ENCODE assay signal across 14 cellular contexts in genomic region chr7:47771301-47771989, GRCh38.
DNase-seq lines count a peak whose midpoint lies in the region; ATAC-seq and TF ChIP-seq lines count a peak whose summit lies in the region.
"Had no signal": no experiment of that assay in that cellular context is flagged by ENCODE, and none has a peak within 500 bp of the region (broad histone marks: within the 10 kb centered on the region; RNA-seq: fewer than 3 reads in every experiment).

No MANE protein-coding gene starts in this region.

- no peak overlapping the region for H3K4me3 ChIP-seq in tibial artery
- H3K4me3 ChIP-seq: suprapubic skin had no signal

- intact Hi-C loops in head of caudate nucleus (cut with DNase I) (no loop called here), tibial artery (cut with DNase I; ENCODE audit: low total_unique reads) (loop anchor here (10.0 kb wide), 1 partner anchor 187 kb away; the partner anchor contains the start of gene TNS3)

- peaks cover 0 to 48% (median 14%) of the 10 kb centered on the region in 4 donors for H3K4me1 ChIP-seq in tibial artery
- H3K4me1 ChIP-seq: suprapubic skin had no signal

- H3K27me3 ChIP-seq in tibial artery = no peaks in the 10 kb centered on the region
- H3K27me3 ChIP-seq: suprapubic skin had no signal

- ATAC-seq in GM21360 (IDR thresholded peaks at IDR 0.05; ENCODE audit: unreplicated experiment) = no peak
- ATAC-seq in HG03280 (IDR thresholded peaks at IDR 0.05; ENCODE audit: unreplicated experiment) = no peak

- no peaks in the 10 kb centered on the region for H3K9me3 ChIP-seq in tibial artery
- H3K9me3 ChIP-seq: suprapubic skin had no signal

- peak overlapping the region; percentile 64 to 72 for H3K27ac ChIP-seq in tibial artery
- H3K27ac ChIP-seq: 22Rv1, HL-60, suprapubic skin had no signal

- DNase-seq in DMS 273 (lab: John Stamatoyannopoulos, UW; ENCODE audit: unreplicated experiment) (peak; percentile 52), DMS 273 treated with DMSO at 0.1 percent for 48 hours (lab: John Stamatoyannopoulos, UW) (no peak), SK-MEL-5 (ENCODE audit: low read depth, low spot score) (peak; percentile 77), head of caudate nucleus (peak in 24 of 42 donors; percentile 9 to 52 (median 26)), tibial artery (peak; percentile 83 to 92)
- no peak for DNase-seq in activated CD8-positive, alpha-beta memory T cell treated with anti-CD3 and anti-CD28 coated beads, Interleukin-2, amount 50 U/mL, for 4 hours
- DNase-seq: DMS79, NCI-H2227 treated with DMSO at 0.1 percent for 48 hours, retina had no signal

- in situ Hi-C loops in SK-MEL-5 (cut with HindIII; ENCODE audit: low pct_unique_long_range_greater_than_20kb, low sequenced_read_pairs) = no loop called here

- no peaks in the 10 kb centered on the region for H3K36me3 ChIP-seq in tibial artery
- H3K36me3 ChIP-seq: suprapubic skin had no signal

- peak; percentile 35 to 37 for TF ChIP-seq CTCF in tibial artery (IDR thresholded peaks at IDR 0.05)

Comparison
In these comparisons a context has a peak if more than half of its experiments do, and no peak if none do; other contexts are left out.
1. DNase-seq: peak in DMS 273 (single experiment), SK-MEL-5 (single experiment), head of caudate nucleus (24 of 42) and tibial artery (2 of 2); none in DMS 273 treated with DMSO at 0.1 percent for 48 hours (single experiment) and activated CD8-positive, alpha-beta memory T cell treated with anti-CD3 and anti-CD28 coated beads, Interleukin-2, amount 50 U/mL, for 4 hours (single experiment).